In the genomic region with DNA sequence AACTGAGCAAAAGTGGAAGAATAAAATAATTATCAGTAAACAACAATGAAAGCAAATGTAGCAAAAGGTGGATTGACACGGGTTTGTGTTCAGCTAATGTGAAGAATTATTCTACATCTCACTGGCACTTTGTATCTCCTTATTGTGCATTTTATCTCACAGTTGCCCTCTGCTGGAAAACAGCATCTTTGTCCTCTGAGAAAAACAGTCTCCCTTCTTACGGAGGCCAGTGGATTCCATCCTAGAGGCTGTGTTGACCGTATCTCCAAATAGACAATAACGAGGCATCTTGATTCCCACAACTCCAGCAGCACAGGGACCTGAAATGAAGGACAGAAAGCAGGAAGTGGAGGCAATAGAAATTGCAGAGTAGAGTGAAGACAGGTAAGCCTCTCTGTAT, we compare ENCODE assay signal across 9 cellular contexts. TPM values are rescaled to one million over a fixed set of nuclear protein-coding genes. Genes with fewer than 3 reads are reported as not detected.
DNase-seq lines count a peak whose midpoint lies in the region; ATAC-seq and TF ChIP-seq lines count a peak whose summit lies in the region.
"Had no signal": no experiment of that assay in that cellular context is flagged by ENCODE, and none has a peak within 500 bp of the region (broad histone marks: within the 10 kb centered on the region; RNA-seq: fewer than 3 reads in every experiment).

No MANE protein-coding gene starts in this region.

- intact Hi-C loops in CD14-positive monocyte (cut with micrococcal nuclease), result loop anchor here in 1 of 2 donors (10.0 kb wide), 1 partner anchor 346 kb away; a partner anchor contains a TSS
- intact Hi-C loops in lower lobe of right lung (cut with DNase I), result no loop called here
- intact Hi-C loops in activated T-helper 1 cell treated with anti-CD3 and anti-CD28 coated beads, Interleukin-12 subunit alpha, Interleukin-12 subunit beta, Interleukin-2, Interleukin-4 antibody, amounts not matched to agents 30 ng/mL and 10 ng/mL and 1 ng/mL, durations not matched to agents 14 hours and 24 hours and 36 hours (cut with micrococcal nuclease), result loop anchor here (1.0 kb wide), 1 partner anchor 380 kb away; no protein-coding TSS in a partner anchor
- intact Hi-C loops in activated CD8-positive, alpha-beta T cell treated with anti-CD3 and anti-CD28 coated beads for 36 hours (cut with micrococcal nuclease), result no loop called here

- no peaks in the 10 kb centered on the region for H3K9me3 ChIP-seq in lower lobe of right lung

- CTCF ChIA-PET in activated CD8-positive, alpha-beta T cell treated with anti-CD3 and anti-CD28 coated beads for 36 hours (lab: Charles Lee), result interaction anchor here (0.7 to 2.8 kb wide), 5 partner anchors 8 to 433 kb away, joined by 3 to 20 read pairs (median 4); no protein-coding TSS in a partner anchor

- H3K9me3 Mint-ChIP-seq in CD14-positive monocyte, result peaks cover 6 to 17% (median 9%) of the 10 kb centered on the region in 7 donors
- H3K9me3 Mint-ChIP-seq in activated T-helper 1 cell treated with anti-CD3 and anti-CD28 coated beads, Interleukin-12 subunit alpha, Interleukin-12 subunit beta, Interleukin-2, Interleukin-4 antibody, amounts not matched to agents 30 ng/mL and 10 ng/mL and 1 ng/mL, durations not matched to agents 14 hours and 24 hours and 36 hours, result no peaks in the 10 kb centered on the region
- no peaks in the 10 kb centered on the region for H3K9me3 Mint-ChIP-seq in activated CD8-positive, alpha-beta T cell treated with anti-CD3 and anti-CD28 coated beads for 36 hours
- H3K9me3 Mint-ChIP-seq: dendritic cell treated with granulocyte-macrophage colony-stimulating factor and Interleukin-4, amounts not matched to agents 40 ng/mL and 50 ng/mL, for 4 days had no signal

- POLR2A ChIA-PET in activated CD8-positive, alpha-beta T cell treated with anti-CD3 and anti-CD28 coated beads for 36 hours (lab: Charles Lee), result no interaction called here

- H3K27me3 ChIP-seq in lower lobe of right lung (ENCODE audit: low read depth), result no peaks in the 10 kb centered on the region

- H3K27ac ChIP-seq in lower lobe of right lung, result no peak overlapping the region

- H3K4me1 ChIP-seq in lower lobe of right lung, result peaks cover 7% of the 10 kb centered on the region

- H3K4me3 Mint-ChIP-seq in CD14-positive monocyte, result no peak overlapping the region
- H3K4me3 Mint-ChIP-seq in activated T-helper 1 cell treated with anti-CD3 and anti-CD28 coated beads, Interleukin-12 subunit alpha, Interleukin-12 subunit beta, Interleukin-2, Interleukin-4 antibody, amounts not matched to agents 30 ng/mL and 10 ng/mL and 1 ng/mL, durations not matched to agents 14 hours and 24 hours and 36 hours, result no peak overlapping the region
- no peak overlapping the region for H3K4me3 Mint-ChIP-seq in activated CD8-positive, alpha-beta T cell treated with anti-CD3 and anti-CD28 coated beads for 36 hours
- H3K4me3 Mint-ChIP-seq: dendritic cell treated with granulocyte-macrophage colony-stimulating factor and Interleukin-4, amounts not matched to agents 40 ng/mL and 50 ng/mL, for 4 days had no signal

- no peak overlapping the region for H3K4me3 ChIP-seq in astrocyte of the cerebellum (ENCODE audit: low read depth, low read length)
- H3K4me3 ChIP-seq in lower lobe of right lung, result no peak overlapping the region

- in situ Hi-C loops in astrocyte of the cerebellum (cut with HindIII; ENCODE audit: low sequenced_read_pairs), result no loop called here

- TF ChIP-seq CTCF in CD14-positive monocyte (IDR thresholded peaks at IDR 0.05) (peak; percentile 39), astrocyte of the cerebellum (IDR thresholded peaks at IDR 0.05; ENCODE audit: low read depth, low read length, missing control alignments) (peak; percentile 38), lower lobe of right lung (IDR thresholded peaks at IDR 0.05) (peak; percentile 38)
- TF ChIP-seq CTCF in activated CD8-positive, alpha-beta T cell treated with anti-CD3 and anti-CD28 coated beads for 36 hours (IDR thresholded peaks at IDR 0.05), result no peak

- no peaks in the 10 kb centered on the region for H3K27me3 Mint-ChIP-seq in CD14-positive monocyte (ENCODE audit: low read depth in 3 of 3)
- H3K27me3 Mint-ChIP-seq in activated T-helper 1 cell treated with anti-CD3 and anti-CD28 coated beads, Interleukin-12 subunit alpha, Interleukin-12 subunit beta, Interleukin-2, Interleukin-4 antibody, amounts not matched to agents 30 ng/mL and 10 ng/mL and 1 ng/mL, durations not matched to agents 14 hours and 24 hours and 36 hours (ENCODE audit: insufficient read depth), result peaks cover 2% of the 10 kb centered on the region
- H3K27me3 Mint-ChIP-seq in activated CD8-positive, alpha-beta T cell treated with anti-CD3 and anti-CD28 coated beads for 36 hours, result peaks cover 12% of the 10 kb centered on the region
- H3K27me3 Mint-ChIP-seq: dendritic cell treated with granulocyte-macrophage colony-stimulating factor and Interleukin-4, amounts not matched to agents 40 ng/mL and 50 ng/mL, for 4 days had no signal

- H3K36me3 Mint-ChIP-seq in CD14-positive monocyte, result peaks cover 15 to 18% of the 10 kb centered on the region in 2 donors
- H3K36me3 Mint-ChIP-seq in activated T-helper 1 cell treated with anti-CD3 and anti-CD28 coated beads, Interleukin-12 subunit alpha, Interleukin-12 subunit beta, Interleukin-2, Interleukin-4 antibody, amounts not matched to agents 30 ng/mL and 10 ng/mL and 1 ng/mL, durations not matched to agents 14 hours and 24 hours and 36 hours (ENCODE audit: low read depth), result no peaks in the 10 kb centered on the region
- no peaks in the 10 kb centered on the region for H3K36me3 Mint-ChIP-seq in activated CD8-positive, alpha-beta T cell treated with anti-CD3 and anti-CD28 coated beads for 36 hours (ENCODE audit: low read depth)

- H3K27ac Mint-ChIP-seq in CD14-positive monocyte, result no peak overlapping the region
- H3K27ac Mint-ChIP-seq in activated T-helper 1 cell treated with anti-CD3 and anti-CD28 coated beads, Interleukin-12 subunit alpha, Interleukin-12 subunit beta, Interleukin-2, Interleukin-4 antibody, amounts not matched to agents 30 ng/mL and 10 ng/mL and 1 ng/mL, durations not matched to agents 14 hours and 24 hours and 36 hours, result no peak overlapping the region
- H3K27ac Mint-ChIP-seq in activated CD8-positive, alpha-beta T cell treated with anti-CD3 and anti-CD28 coated beads for 36 hours, result no peak overlapping the region
- H3K27ac Mint-ChIP-seq: dendritic cell treated with granulocyte-macrophage colony-stimulating factor and Interleukin-4, amounts not matched to agents 40 ng/mL and 50 ng/mL, for 4 days had no signal

- peaks cover 45% of the 10 kb centered on the region for H3K4me1 Mint-ChIP-seq in CD14-positive monocyte
- peaks cover 3% of the 10 kb centered on the region for H3K4me1 Mint-ChIP-seq in activated T-helper 1 cell treated with anti-CD3 and anti-CD28 coated beads, Interleukin-12 subunit alpha, Interleukin-12 subunit beta, Interleukin-2, Interleukin-4 antibody, amounts not matched to agents 30 ng/mL and 10 ng/mL and 1 ng/mL, durations not matched to agents 14 hours and 24 hours and 36 hours (ENCODE audit: low read depth)
- H3K4me1 Mint-ChIP-seq in activated CD8-positive, alpha-beta T cell treated with anti-CD3 and anti-CD28 coated beads for 36 hours (ENCODE audit: low read depth), result no peaks in the 10 kb centered on the region

- no peaks in the 10 kb centered on the region for H3K36me3 ChIP-seq in lower lobe of right lung

- no peak for DNase-seq in CD14-positive monocyte (ENCODE audit: low spot score)
- DNase-seq in HPDE6-E6E7 (ENCODE audit: extremely low spot score), result peak; percentile 20
- DNase-seq in astrocyte of the cerebellum (ENCODE audit: low read depth), result no peak
- DNase-seq in lower lobe of right lung, result no peak
- DNase-seq in activated T-helper 1 cell treated with anti-CD3 and anti-CD28 coated beads, Interleukin-12 subunit alpha, Interleukin-12 subunit beta, Interleukin-2, Interleukin-4 antibody, amounts not matched to agents 30 ng/mL and 10 ng/mL and 1 ng/mL, durations not matched to agents 14 hours and 24 hours and 36 hours (ENCODE audit: low spot score), result no peak
- DNase-seq in epidermal melanocyte (ENCODE audit: insufficient read length, low spot score), result no peak
- DNase-seq in activated CD8-positive, alpha-beta T cell treated with anti-CD3 and anti-CD28 coated beads for 36 hours, result no peak

- ATAC-seq in lower lobe of right lung (peak in 1 of 2 donors; percentile 63), HG02623 (IDR thresholded peaks at IDR 0.05; ENCODE audit: unreplicated experiment) (no peak)
- no peak for ATAC-seq in activated CD8-positive, alpha-beta T cell treated with anti-CD3 and anti-CD28 coated beads for 36 hours

RNA-seq across cellular contexts. Expression of a gene that starts 51.3 kb away (rescaled TPM):
- polyA plus RNA-seq in CD14-positive monocyte, result 100 to 1,000 TPM; 543 to 876 TPM
- total RNA-seq in lower lobe of right lung, result 106 TPM
- not detected in 2 replicates for total RNA-seq in activated T-helper 1 cell treated with anti-CD3 and anti-CD28 coated beads, Interleukin-12 subunit alpha, Interleukin-12 subunit beta, Interleukin-2, Interleukin-4 antibody, amounts not matched to agents 30 ng/mL and 10 ng/mL and 1 ng/mL, durations not matched to agents 14 hours and 24 hours and 36 hours
- total RNA-seq in activated CD8-positive, alpha-beta T cell treated with anti-CD3 and anti-CD28 coated beads for 36 hours, result under 1 TPM in 1 of 2 experiments, not detected in 1; 0.14 TPM

Comparison
In these comparisons a context has a peak if more than half of its experiments do, and no peak if none do; other contexts are left out.
1. RNA of a gene that starts 51.3 kb away (total RNA-seq): 106 TPM in lower lobe of right lung (single experiment); 0.14 TPM in activated CD8-positive, alpha-beta T cell treated with anti-CD3 and anti-CD28 coated beads for 36 hours and not detected in activated T-helper 1 cell treated with anti-CD3 and anti-CD28 coated beads, Interleukin-12 subunit alpha, Interleukin-12 subunit beta, Interleukin-2, Interleukin-4 antibody, amounts not matched to agents 30 ng/mL and 10 ng/mL and 1 ng/mL, durations not matched to agents 14 hours and 24 hours and 36 hours; every median in the first group is over 10 times any median in the second.